Comparison of ENCODE assay signal across 1 cellular context in the genomic region with DNA sequence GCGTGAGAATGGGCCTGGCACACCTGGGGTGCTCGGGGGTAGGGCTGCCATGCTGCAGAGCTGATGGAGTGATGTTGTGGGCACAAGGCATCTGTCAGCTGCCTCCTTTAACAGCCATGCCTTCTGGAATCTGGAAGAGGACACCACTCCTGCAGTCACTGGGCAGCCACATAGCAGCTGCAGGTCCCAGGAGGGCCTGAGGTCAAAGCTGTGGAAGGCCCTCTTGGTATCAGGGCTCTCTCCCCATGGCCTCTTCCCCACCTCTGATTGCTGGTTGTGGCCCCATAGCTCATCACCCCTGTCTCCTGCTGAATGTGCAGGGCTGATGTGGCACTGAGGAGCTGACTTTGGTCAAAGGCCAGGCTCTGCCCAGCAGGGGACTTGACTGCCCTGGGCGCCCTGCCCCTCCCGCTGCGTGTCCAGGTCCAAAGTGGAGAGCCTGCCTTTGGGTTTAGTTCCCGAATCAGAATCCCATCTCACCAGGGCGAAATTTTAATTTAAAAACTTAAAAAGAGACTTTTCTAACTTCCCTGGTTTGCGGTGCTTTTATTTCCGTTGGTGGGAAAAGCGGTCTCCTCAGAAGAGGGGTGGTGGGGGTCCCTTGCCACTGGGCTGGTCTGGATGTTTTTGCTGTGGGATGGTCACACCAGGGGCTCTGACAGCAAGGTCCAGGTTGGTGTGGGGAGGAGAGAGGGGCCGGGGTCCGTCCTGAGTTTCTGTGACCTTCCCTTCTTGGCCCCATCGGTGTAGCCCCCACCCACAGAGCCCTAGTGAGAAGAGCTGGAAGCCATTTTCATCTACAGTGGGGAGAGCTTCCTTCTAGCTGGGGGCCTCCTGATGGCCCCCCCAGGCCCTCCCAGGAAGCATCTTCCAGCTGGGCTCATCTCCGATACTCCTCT.
TF ChIP-seq lines count a peak whose summit lies in the region.

No MANE protein-coding gene starts in this region.

TF ChIP-seq in WTC11, 78 proteins besides CTCF, POLR2A, EP300 and RAD21 (continued from another document):
- TF ChIP-seq E2F1 (CRISPR knock-in tag; IDR thresholded peaks at IDR 0.05): no peak
- no peak for TF ChIP-seq RORB (CRISPR knock-in tag; IDR thresholded peaks at IDR 0.05)
- no peak for TF ChIP-seq ZNF423 (CRISPR knock-in tag; IDR thresholded peaks at IDR 0.05)
